ENCODE assay signal across 1 cellular context in genomic region chr21:14737922-14738321, GRCh38.
TF ChIP-seq lines count a peak whose summit lies in the region.

No MANE protein-coding gene starts in this region.

TF ChIP-seq in K562, 482 proteins besides CTCF, POLR2A, EP300 and RAD21 (continued from another document):
- TF ChIP-seq ZHX1 (conservative IDR thresholded peaks at IDR 0.05; ENCODE audit: low read length) (no peak), ZNF431 (CRISPR knock-in tag; IDR thresholded peaks at IDR 0.05) (no peak)
